ENCODE assay signal across 2 cellular contexts in genomic region chr6:30763155-30763617, GRCh38.
TF ChIP-seq lines count a peak whose summit lies in the region.

No MANE protein-coding gene starts in this region.

TF ChIP-seq in GM23338, 12 proteins besides CTCF, POLR2A, EP300 and RAD21:
- TF ChIP-seq ZNF462 (CRISPR knock-in tag; IDR thresholded peaks at IDR 0.05) (no peak), EZH2 (IDR thresholded peaks at IDR 0.05; ENCODE audit: low read depth, unreplicated experiment) (no peak), POLR2AphosphoS5 (IDR thresholded peaks at IDR 0.05; ENCODE audit: low read depth) (no peak), EZH2phosphoT487 (IDR thresholded peaks at IDR 0.05; ENCODE audit: unreplicated experiment) (no peak)

TF ChIP-seq in endothelial cell of umbilical vein, 7 proteins besides CTCF, POLR2A, EP300 and RAD21:
- TF ChIP-seq GATA2 (IDR thresholded peaks at IDR 0.05; ENCODE audit: insufficient read depth, insufficient read length, low read depth, low read length): no peak
- no peak for TF ChIP-seq EZH2 (IDR thresholded peaks at IDR 0.05; ENCODE audit: borderline replicate concordance, low read depth, low read length, severe bottlenecking)
- TF ChIP-seq FOS (IDR thresholded peaks at IDR 0.05; ENCODE audit: borderline replicate concordance, insufficient read depth, low read length): no peak
- TF ChIP-seq MAX (IDR thresholded peaks at IDR 0.05; ENCODE audit: insufficient read depth, insufficient read length): no peak
- TF ChIP-seq POLR2AphosphoS5 (IDR thresholded peaks at IDR 0.05; ENCODE audit: insufficient read depth, low read depth, low read length): no peak
- TF ChIP-seq JUN (IDR thresholded peaks at IDR 0.05; ENCODE audit: borderline replicate concordance, insufficient read depth, insufficient read length, low read depth): no peak
- no peak for TF ChIP-seq MYC (IDR thresholded peaks at IDR 0.05; ENCODE audit: low read depth, low read length)
